1 cellular context compared by ENCODE assay signal in the genomic region with DNA sequence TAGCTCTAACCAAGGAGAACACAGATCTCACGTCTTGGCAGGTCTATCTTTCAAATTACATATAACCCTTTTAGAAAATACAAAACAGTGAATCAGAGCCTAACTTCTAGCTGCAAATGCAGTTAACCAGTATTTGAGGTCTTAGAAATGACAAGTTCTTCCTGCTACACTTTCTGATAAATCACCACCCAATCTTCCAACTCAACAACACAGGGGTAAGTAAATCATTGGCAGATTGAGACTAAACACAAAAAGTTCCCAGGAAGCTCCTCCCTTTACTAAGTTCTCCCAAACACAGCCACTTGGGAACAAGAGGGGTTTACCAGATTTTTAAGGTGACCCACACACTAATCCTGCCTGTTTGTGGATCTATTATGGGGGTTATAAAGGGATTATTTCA.
TF ChIP-seq lines count a peak whose summit lies in the region.

A gene (minus strand): TSS at position 152 of the 400 bp plus-strand sequence. CDS start 1,134 bp downstream, outside the sequence.

TF ChIP-seq in GM23338, 12 proteins besides CTCF, POLR2A, EP300 and RAD21 (continued from another document):
- TF ChIP-seq, protein P1, sequence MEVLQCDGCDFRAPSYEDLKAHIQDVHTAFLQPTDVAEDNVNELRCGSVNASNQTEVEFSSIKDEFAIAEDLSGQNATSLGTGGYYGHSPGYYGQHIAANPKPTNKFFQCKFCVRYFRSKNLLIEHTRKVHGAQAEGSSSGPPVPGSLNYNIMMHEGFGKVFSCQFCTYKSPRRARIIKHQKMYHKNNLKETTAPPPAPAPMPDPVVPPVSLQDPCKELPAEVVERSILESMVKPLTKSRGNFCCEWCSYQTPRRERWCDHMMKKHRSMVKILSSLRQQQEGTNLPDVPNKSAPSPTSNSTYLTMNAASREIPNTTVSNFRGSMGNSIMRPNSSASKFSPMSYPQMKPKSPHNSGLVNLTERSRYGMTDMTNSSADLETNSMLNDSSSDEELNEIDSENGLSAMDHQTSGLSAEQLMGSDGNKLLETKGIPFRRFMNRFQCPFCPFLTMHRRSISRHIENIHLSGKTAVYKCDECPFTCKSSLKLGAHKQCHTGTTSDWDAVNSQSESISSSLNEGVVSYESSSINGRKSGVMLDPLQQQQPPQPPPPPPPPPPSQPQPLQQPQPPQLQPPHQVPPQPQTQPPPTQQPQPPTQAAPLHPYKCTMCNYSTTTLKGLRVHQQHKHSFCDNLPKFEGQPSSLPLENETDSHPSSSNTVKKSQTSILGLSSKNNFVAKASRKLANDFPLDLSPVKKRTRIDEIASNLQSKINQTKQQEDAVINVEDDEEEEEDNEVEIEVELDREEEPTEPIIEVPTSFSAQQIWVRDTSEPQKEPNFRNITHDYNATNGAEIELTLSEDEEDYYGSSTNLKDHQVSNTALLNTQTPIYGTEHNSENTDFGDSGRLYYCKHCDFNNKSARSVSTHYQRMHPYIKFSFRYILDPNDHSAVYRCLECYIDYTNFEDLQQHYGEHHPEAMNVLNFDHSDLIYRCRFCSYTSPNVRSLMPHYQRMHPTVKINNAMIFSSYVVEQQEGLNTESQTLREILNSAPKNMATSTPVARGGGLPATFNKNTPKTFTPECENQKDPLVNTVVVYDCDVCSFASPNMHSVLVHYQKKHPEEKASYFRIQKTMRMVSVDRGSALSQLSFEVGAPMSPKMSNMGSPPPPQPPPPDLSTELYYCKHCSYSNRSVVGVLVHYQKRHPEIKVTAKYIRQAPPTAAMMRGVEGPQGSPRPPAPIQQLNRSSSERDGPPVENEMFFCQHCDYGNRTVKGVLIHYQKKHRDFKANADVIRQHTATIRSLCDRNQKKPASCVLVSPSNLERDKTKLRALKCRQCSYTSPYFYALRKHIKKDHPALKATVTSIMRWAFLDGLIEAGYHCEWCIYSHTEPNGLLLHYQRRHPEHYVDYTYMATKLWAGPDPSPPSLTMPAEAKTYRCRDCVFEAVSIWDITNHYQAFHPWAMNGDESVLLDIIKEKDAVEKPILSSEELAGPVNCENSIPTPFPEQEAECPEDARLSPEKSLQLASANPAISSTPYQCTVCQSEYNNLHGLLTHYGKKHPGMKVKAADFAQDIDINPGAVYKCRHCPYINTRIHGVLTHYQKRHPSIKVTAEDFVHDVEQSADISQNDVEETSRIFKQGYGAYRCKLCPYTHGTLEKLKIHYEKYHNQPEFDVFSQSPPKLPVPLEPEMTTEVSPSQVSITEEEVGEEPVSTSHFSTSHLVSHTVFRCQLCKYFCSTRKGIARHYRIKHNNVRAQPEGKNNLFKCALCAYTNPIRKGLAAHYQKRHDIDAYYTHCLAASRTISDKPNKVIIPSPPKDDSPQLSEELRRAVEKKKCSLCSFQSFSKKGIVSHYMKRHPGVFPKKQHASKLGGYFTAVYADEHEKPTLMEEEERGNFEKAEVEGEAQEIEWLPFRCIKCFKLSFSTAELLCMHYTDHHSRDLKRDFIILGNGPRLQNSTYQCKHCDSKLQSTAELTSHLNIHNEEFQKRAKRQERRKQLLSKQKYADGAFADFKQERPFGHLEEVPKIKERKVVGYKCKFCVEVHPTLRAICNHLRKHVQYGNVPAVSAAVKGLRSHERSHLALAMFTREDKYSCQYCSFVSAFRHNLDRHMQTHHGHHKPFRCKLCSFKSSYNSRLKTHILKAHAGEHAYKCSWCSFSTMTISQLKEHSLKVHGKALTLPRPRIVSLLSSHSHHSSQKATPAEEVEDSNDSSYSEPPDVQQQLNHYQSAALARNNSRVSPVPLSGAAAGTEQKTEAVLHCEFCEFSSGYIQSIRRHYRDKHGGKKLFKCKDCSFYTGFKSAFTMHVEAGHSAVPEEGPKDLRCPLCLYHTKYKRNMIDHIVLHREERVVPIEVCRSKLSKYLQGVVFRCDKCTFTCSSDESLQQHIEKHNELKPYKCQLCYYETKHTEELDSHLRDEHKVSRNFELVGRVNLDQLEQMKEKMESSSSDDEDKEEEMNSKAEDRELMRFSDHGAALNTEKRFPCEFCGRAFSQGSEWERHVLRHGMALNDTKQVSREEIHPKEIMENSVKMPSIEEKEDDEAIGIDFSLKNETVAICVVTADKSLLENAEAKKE (CRISPR knock-in tag; IDR thresholded peaks at IDR 0.05), result no peak
- no peak for TF ChIP-seq POLR2AphosphoS5 (IDR thresholded peaks at IDR 0.05; ENCODE audit: low read depth)
TF ChIP-seq in GM23338: peak in this region for 0.
